Comparison of ENCODE assay signal across 18 cellular contexts in the genomic region with DNA sequence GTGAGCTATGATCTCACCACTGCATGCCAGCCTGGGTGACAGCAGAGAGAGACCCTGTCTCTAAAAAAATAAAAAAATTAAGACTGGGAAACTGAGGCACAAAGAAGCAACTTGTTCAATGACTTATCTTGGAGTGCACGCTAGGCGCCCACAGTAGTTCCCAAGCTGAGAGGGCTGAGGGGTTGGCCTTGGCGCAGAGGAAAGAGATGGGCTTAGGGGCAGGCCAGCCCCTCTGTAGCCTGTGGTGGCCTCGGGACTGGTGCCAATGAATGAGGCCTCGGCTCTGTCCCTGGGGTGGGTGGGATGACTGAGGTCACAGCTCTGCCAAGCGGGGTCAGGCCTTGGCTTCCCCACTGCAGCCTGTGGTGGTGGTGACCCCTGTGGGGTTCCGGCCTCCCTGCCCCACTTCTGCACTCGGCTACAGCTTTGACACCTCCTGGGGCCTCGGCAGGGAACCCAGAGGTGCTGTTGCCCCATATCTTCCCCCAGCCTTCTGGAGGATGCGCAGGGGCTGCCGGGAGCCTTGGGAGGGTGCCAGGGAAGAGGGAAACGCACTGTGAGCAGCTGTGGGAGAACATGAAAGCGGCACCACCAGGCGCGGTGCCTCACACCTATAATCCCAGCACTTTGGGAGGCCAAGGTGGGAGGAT. TPM values are rescaled to one million over a fixed set of nuclear protein-coding genes. Genes with fewer than 3 reads are reported as not detected.
DNase-seq lines count a peak whose midpoint lies in the region; ATAC-seq and TF ChIP-seq lines count a peak whose summit lies in the region.
"Had no signal": no experiment of that assay in that cellular context is flagged by ENCODE, and none has a peak within 500 bp of the region (broad histone marks: within the 10 kb centered on the region; RNA-seq: fewer than 3 reads in every experiment).

No MANE protein-coding gene starts in this region.

- no peaks in the 10 kb centered on the region for H3K36me3 ChIP-seq in endodermal cell (ENCODE audit: control insufficient read depth, insufficient read depth, low read length)

- H3K27ac ChIP-seq in right cardiac atrium (ENCODE audit: low read length), result no peak overlapping the region
- H3K27ac ChIP-seq in endodermal cell (ENCODE audit: low read depth, low read length), result no peak overlapping the region

- no peaks in the 10 kb centered on the region for H3K9me3 Mint-ChIP-seq in endodermal cell
- H3K9me3 Mint-ChIP-seq: H9 had no signal

- no peak overlapping the region for H3K9ac ChIP-seq in endodermal cell (ENCODE audit: extremely low read depth, low read length, poor library complexity, severe bottlenecking)

- no peaks in the 10 kb centered on the region for H3K9me3 ChIP-seq in right cardiac atrium (ENCODE audit: control insufficient read depth, low read length)
- no peaks in the 10 kb centered on the region for H3K9me3 ChIP-seq in endodermal cell (ENCODE audit: control insufficient read depth, low read length)
- H3K9me3 ChIP-seq in T-helper 17 cell (ENCODE audit: control insufficient read depth, low read length, poor library complexity, severe bottlenecking), result no peaks in the 10 kb centered on the region

- H3K4me1 ChIP-seq in right cardiac atrium (ENCODE audit: control insufficient read depth, insufficient read depth, low read length) (no peaks in the 10 kb centered on the region), endodermal cell (ENCODE audit: control insufficient read depth, insufficient read depth, low read length) (peaks cover 2% of the 10 kb centered on the region)

- ATAC-seq in left ventricle myocardium superior (no peak), right cardiac atrium (no peak), HG02759 (IDR thresholded peaks at IDR 0.05; ENCODE audit: unreplicated experiment) (no peak), GM21526 (IDR thresholded peaks at IDR 0.05; ENCODE audit: low FRiP score, unreplicated experiment) (no peak), GM21390 (IDR thresholded peaks at IDR 0.05; ENCODE audit: unreplicated experiment) (no peak), T-helper 17 cell (no peak)
- ATAC-seq: Panc1 had no signal

- H3K36me3 Mint-ChIP-seq in endodermal cell (ENCODE audit: low read depth) (no peaks in the 10 kb centered on the region), T-helper 17 cell (ENCODE audit: low read depth) (peaks cover 4% of the 10 kb centered on the region)
- H3K36me3 Mint-ChIP-seq: CD14-positive monocyte had no signal

- H3K27me3 ChIP-seq in right cardiac atrium (ENCODE audit: control insufficient read depth, insufficient read depth) (no peaks in the 10 kb centered on the region), endodermal cell (ENCODE audit: control insufficient read depth, insufficient read depth, low read length, poor library complexity, severe bottlenecking) (peaks cover 9% of the 10 kb centered on the region)

- no peak overlapping the region for H3K27ac Mint-ChIP-seq in endodermal cell
- H3K27ac Mint-ChIP-seq in T-helper 17 cell, result no peak overlapping the region

- H3K4me3 ChIP-seq in right cardiac atrium (ENCODE audit: low read length), result no peak overlapping the region
- no peak overlapping the region for H3K4me3 ChIP-seq in endodermal cell (ENCODE audit: low read length)

- H3K4me3 Mint-ChIP-seq in endodermal cell (no peak overlapping the region), T-helper 17 cell (no peak overlapping the region)
- H3K4me3 Mint-ChIP-seq: CD14-positive monocyte, H9 had no signal

- DNase-seq in left ventricle myocardium superior (peak; percentile 22), right cardiac atrium (no peak), SHP77 (lab: John Stamatoyannopoulos, UW) (peak; percentile 33 to 58), endodermal cell (peak; percentile 40), T-helper 17 cell (no peak)
- DNase-seq: ACHN, AML-193, H9, Karpas-422, MM.1S, NCI-H187, Right ventricle myocardium superior had no signal

- WGBS in right cardiac atrium, result 83% methylated on average over 15 of the region's 15 CpGs
- WGBS in endodermal cell (ENCODE audit: insufficient coverage in 1 of 2, insufficient read length in 1 of 2), 2 experiments, result 90 to 100% methylated on average over 7 to 15 of the region's 15 CpGs

- peaks cover 42% of the 10 kb centered on the region for H3K27me3 Mint-ChIP-seq in endodermal cell (ENCODE audit: insufficient read depth)
- peaks cover 15% of the 10 kb centered on the region for H3K27me3 Mint-ChIP-seq in T-helper 17 cell

- peaks cover 6% of the 10 kb centered on the region for H3K4me1 Mint-ChIP-seq in endodermal cell
- H3K4me1 Mint-ChIP-seq in T-helper 17 cell, result peaks cover 23% of the 10 kb centered on the region

- TF ChIP-seq CTCF in endodermal cell (conservative IDR thresholded peaks at IDR 0.05), result no peak

- intact Hi-C loops in left ventricle myocardium superior (cut with micrococcal nuclease) (no loop called here), right cardiac atrium (cut with DNase I) (loop anchor here in 2 of 4 donors (10.0 kb wide), 1 partner anchor 132 kb away; a partner anchor contains a TSS)

RNA-seq across cellular contexts. Expression of a gene that starts 46.0 kb away (rescaled TPM):
- 3.3 TPM for total RNA-seq in left ventricle myocardium superior
- 1 to 10 TPM in 3 of 4 donors, under 1 TPM in 1; 0.79 to 1.5 (median 1.2) TPM for total RNA-seq in right cardiac atrium
- 0.41 TPM for polyA plus RNA-seq in right cardiac atrium
- total RNA-seq in endodermal cell, result under 1 TPM in 1 of 2 donors, not detected in 1; 0.18 TPM
- polyA plus RNA-seq in endodermal cell (2013, experiment 1 of 2), result 0.61 TPM
- polyA plus RNA-seq in endodermal cell (2013, experiment 2 of 2), result 0.33 TPM
- not detected for total RNA-seq in T-helper 17 cell
- total RNA-seq: HT-29 had no signal

Comparison
In these comparisons a context has a peak if more than half of its experiments do, and no peak if none do; other contexts are left out.
1. DNase-seq: peak in left ventricle myocardium superior (single experiment), SHP77 (2 of 2) and endodermal cell (single experiment); none in right cardiac atrium (0 of 3) and T-helper 17 cell (0 of 3).